Comparison of ENCODE assay signal across 1 cellular context in the genomic region with DNA sequence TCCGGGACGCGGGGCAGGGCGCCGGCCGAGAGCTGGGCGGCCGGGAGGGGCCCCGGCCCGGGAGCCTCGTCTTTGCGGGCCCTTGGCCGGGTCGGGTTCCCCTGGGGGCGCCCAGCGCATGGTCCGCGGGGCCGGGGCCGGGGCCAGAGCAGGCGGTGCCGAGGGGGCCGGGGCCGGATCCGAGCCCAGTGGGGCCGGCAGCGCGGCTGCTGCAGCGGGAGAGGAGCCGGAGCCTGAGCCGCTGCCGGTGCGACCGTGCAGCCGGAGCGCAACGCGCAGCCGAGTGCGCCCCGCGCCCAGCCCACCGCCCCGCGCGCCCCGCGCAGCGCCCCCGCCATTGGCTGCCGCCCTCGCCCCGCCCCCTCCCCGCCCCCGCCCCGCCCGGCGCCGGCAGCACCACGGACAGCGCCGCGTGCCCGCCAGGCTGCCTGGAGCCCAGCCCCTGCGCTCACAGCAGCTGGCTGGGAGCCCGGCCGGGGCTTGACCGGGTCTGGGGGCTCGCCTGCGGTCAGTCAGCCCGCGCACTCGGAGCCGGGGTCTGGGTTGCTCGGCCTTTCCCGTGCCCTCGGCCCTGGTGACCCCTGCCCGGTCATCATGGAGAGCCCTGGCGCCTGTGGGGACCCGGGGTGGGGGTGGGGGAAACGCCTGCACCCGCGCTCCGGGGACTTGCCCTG.
TF ChIP-seq lines count a peak whose summit lies in the region.

A gene (minus strand): TSS at position 287 of the 674 bp plus-strand sequence. CDS start 308 bp downstream, outside the sequence.

TF ChIP-seq in HepG2, 621 proteins besides CTCF, POLR2A, EP300 and RAD21 (continued from another document and continues in another):
- TF ChIP-seq GPN1 (CRISPR knock-in tag; IDR thresholded peaks at IDR 0.05; ENCODE audit: borderline replicate concordance), result peak; percentile 34; the same call in 1 of the 2 replicates
- TF ChIP-seq KLF11 (CRISPR knock-in tag; IDR thresholded peaks at IDR 0.05), result no peak
- TF ChIP-seq, protein P1, sequence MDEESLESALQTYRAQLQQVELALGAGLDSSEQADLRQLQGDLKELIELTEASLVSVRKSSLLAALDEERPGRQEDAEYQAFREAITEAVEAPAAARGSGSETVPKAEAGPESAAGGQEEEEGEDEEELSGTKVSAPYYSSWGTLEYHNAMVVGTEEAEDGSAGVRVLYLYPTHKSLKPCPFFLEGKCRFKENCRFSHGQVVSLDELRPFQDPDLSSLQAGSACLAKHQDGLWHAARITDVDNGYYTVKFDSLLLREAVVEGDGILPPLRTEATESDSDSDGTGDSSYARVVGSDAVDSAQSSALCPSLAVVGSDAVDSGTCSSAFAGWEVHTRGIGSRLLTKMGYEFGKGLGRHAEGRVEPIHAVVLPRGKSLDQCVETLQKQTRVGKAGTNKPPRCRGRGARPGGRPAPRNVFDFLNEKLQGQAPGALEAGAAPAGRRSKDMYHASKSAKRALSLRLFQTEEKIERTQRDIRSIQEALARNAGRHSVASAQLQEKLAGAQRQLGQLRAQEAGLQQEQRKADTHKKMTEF (CRISPR knock-in tag; IDR thresholded peaks at IDR 0.05), result peak; percentile 52; the same call in 1 of the 2 replicates
- TF ChIP-seq ZNF773 (CRISPR knock-in tag; IDR thresholded peaks at IDR 0.05; ENCODE audit: borderline replicate concordance), result peak; percentile 71; the same call in 1 of the 2 replicates
- TF ChIP-seq, protein P2, sequence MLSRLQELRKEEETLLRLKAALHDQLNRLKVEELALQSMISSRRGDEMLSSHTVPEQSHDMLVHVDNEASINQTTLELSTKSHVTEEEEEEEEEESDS (CRISPR knock-in tag; IDR thresholded peaks at IDR 0.05; ENCODE audit: borderline replicate concordance), result no peak
- TF ChIP-seq MED8 (CRISPR knock-in tag; IDR thresholded peaks at IDR 0.05; ENCODE audit: insufficient replicate concordance), result peak; percentile 63
- TF ChIP-seq, protein P3, sequence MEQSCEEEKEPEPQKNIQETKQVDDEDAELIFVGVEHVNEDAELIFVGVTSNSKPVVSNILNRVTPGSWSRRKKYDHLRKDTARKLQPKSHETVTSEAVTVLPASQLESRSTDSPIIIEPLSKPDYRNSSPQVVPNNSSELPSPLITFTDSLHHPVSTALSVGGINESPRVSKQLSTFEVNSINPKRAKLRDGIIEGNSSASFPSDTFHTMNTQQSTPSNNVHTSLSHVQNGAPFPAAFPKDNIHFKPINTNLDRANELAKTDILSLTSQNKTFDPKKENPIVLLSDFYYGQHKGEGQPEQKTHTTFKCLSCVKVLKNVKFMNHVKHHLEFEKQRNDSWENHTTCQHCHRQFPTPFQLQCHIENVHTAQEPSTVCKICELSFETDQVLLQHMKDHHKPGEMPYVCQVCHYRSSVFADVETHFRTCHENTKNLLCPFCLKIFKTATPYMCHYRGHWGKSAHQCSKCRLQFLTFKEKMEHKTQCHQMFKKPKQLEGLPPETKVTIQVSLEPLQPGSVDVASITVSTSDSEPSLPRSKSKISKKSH (CRISPR knock-in tag; IDR thresholded peaks at IDR 0.05; ENCODE audit: borderline replicate concordance), result no peak
- TF ChIP-seq ZBTB20 (CRISPR knock-in tag; IDR thresholded peaks at IDR 0.05; ENCODE audit: borderline replicate concordance, low read depth), result no peak
- TF ChIP-seq, protein P4, sequence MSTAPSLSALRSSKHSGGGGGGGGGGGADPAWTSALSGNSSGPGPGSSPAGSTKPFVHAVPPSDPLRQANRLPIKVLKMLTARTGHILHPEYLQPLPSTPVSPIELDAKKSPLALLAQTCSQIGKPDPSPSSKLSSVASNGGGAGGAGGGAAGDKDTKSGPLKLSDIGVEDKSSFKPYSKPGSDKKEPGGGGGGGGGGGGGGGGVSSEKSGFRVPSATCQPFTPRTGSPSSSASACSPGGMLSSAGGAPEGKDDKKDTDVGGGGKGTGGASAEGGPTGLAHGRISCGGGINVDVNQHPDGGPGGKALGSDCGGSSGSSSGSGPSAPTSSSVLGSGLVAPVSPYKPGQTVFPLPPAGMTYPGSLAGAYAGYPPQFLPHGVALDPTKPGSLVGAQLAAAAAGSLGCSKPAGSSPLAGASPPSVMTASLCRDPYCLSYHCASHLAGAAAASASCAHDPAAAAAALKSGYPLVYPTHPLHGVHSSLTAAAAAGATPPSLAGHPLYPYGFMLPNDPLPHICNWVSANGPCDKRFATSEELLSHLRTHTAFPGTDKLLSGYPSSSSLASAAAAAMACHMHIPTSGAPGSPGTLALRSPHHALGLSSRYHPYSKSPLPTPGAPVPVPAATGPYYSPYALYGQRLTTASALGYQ (CRISPR knock-in tag; IDR thresholded peaks at IDR 0.05), result no peak
- no peak for TF ChIP-seq ZNF83 (CRISPR knock-in tag; IDR thresholded peaks at IDR 0.05; ENCODE audit: borderline replicate concordance)
- peak; percentile 90 for TF ChIP-seq TMF1 (CRISPR knock-in tag; IDR thresholded peaks at IDR 0.05; ENCODE audit: low read depth)
- TF ChIP-seq, protein P5, sequence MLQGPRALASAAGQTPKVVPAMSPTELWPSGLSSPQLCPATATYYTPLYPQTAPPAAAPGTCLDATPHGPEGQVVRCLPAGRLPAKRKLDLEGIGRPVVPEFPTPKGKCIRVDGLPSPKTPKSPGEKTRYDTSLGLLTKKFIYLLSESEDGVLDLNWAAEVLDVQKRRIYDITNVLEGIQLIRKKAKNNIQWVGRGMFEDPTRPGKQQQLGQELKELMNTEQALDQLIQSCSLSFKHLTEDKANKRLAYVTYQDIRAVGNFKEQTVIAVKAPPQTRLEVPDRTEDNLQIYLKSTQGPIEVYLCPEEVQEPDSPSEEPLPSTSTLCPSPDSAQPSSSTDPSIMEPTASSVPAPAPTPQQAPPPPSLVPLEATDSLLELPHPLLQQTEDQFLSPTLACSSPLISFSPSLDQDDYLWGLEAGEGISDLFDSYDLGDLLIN (CRISPR knock-in tag; IDR thresholded peaks at IDR 0.05; ENCODE audit: borderline replicate concordance), result no peak; the same call in 1 of the 2 replicates
- peak; percentile 88 for TF ChIP-seq CAMTA2 (CRISPR knock-in tag; IDR thresholded peaks at IDR 0.05; ENCODE audit: borderline replicate concordance)
- no peak for TF ChIP-seq REPIN1 (CRISPR knock-in tag; IDR thresholded peaks at IDR 0.05; ENCODE audit: borderline replicate concordance, low read depth)
- no peak for TF ChIP-seq MBNL3 (CRISPR knock-in tag; conservative IDR thresholded peaks at IDR 0.05)
- TF ChIP-seq ZNF557 (CRISPR knock-in tag; IDR thresholded peaks at IDR 0.05), result peak; percentile 66; the same call in 1 of the 2 replicates
- TF ChIP-seq, protein P6, sequence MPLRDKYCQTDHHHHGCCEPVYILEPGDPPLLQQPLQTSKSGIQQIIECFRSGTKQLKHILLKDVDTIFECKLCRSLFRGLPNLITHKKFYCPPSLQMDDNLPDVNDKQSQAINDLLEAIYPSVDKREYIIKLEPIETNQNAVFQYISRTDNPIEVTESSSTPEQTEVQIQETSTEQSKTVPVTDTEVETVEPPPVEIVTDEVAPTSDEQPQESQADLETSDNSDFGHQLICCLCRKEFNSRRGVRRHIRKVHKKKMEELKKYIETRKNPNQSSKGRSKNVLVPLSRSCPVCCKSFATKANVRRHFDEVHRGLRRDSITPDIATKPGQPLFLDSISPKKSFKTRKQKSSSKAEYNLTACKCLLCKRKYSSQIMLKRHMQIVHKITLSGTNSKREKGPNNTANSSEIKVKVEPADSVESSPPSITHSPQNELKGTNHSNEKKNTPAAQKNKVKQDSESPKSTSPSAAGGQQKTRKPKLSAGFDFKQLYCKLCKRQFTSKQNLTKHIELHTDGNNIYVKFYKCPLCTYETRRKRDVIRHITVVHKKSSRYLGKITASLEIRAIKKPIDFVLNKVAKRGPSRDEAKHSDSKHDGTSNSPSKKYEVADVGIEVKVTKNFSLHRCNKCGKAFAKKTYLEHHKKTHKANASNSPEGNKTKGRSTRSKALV (CRISPR knock-in tag; IDR thresholded peaks at IDR 0.05), result peak; percentile 76
- TF ChIP-seq PAF1 (CRISPR knock-in tag; IDR thresholded peaks at IDR 0.05), result no peak
- TF ChIP-seq CBX1 (IDR thresholded peaks at IDR 0.05; ENCODE audit: low read depth), result no peak
- TF ChIP-seq, protein P7, sequence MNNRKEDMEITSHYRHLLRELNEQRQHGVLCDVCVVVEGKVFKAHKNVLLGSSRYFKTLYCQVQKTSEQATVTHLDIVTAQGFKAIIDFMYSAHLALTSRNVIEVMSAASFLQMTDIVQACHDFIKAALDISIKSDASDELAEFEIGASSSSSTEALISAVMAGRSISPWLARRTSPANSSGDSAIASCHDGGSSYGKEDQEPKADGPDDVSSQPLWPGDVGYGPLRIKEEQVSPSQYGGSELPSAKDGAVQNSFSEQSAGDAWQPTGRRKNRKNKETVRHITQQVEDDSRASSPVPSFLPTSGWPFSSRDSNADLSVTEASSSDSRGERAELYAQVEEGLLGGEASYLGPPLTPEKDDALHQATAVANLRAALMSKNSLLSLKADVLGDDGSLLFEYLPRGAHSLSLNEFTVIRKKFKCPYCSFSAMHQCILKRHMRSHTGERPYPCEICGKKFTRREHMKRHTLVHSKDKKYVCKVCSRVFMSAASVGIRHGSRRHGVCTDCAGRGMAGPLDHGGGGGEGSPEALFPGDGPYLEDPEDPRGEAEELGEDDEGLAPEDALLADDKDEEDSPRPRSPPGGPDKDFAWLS (CRISPR knock-in tag; IDR thresholded peaks at IDR 0.05; ENCODE audit: borderline replicate concordance), result no peak
- no peak for TF ChIP-seq PHF5A (CRISPR knock-in tag; IDR thresholded peaks at IDR 0.05; ENCODE audit: low read depth, unreplicated experiment)
- TF ChIP-seq, protein P8, sequence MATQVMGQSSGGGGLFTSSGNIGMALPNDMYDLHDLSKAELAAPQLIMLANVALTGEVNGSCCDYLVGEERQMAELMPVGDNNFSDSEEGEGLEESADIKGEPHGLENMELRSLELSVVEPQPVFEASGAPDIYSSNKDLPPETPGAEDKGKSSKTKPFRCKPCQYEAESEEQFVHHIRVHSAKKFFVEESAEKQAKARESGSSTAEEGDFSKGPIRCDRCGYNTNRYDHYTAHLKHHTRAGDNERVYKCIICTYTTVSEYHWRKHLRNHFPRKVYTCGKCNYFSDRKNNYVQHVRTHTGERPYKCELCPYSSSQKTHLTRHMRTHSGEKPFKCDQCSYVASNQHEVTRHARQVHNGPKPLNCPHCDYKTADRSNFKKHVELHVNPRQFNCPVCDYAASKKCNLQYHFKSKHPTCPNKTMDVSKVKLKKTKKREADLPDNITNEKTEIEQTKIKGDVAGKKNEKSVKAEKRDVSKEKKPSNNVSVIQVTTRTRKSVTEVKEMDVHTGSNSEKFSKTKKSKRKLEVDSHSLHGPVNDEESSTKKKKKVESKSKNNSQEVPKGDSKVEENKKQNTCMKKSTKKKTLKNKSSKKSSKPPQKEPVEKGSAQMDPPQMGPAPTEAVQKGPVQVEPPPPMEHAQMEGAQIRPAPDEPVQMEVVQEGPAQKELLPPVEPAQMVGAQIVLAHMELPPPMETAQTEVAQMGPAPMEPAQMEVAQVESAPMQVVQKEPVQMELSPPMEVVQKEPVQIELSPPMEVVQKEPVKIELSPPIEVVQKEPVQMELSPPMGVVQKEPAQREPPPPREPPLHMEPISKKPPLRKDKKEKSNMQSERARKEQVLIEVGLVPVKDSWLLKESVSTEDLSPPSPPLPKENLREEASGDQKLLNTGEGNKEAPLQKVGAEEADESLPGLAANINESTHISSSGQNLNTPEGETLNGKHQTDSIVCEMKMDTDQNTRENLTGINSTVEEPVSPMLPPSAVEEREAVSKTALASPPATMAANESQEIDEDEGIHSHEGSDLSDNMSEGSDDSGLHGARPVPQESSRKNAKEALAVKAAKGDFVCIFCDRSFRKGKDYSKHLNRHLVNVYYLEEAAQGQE (IDR thresholded peaks at IDR 0.05; ENCODE audit: borderline replicate concordance in 1 of 2, low read depth in 1 of 2, low read length in 2 of 2), result peak; percentile 81 to 93
- no peak for TF ChIP-seq YY1 (IDR thresholded peaks at IDR 0.05; ENCODE audit: insufficient read depth, insufficient replicate concordance, low read depth, low read length)
- TF ChIP-seq, protein P9, sequence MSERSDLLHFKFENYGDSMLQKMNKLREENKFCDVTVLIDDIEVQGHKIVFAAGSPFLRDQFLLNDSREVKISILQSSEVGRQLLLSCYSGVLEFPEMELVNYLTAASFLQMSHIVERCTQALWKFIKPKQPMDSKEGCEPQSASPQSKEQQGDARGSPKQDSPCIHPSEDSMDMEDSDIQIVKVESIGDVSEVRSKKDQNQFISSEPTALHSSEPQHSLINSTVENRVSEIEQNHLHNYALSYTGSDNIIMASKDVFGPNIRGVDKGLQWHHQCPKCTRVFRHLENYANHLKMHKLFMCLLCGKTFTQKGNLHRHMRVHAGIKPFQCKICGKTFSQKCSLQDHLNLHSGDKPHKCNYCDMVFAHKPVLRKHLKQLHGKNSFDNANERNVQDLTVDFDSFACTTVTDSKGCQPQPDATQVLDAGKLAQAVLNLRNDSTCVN (CRISPR knock-in tag; IDR thresholded peaks at IDR 0.05; ENCODE audit: borderline replicate concordance), result peak; percentile 88
- TF ChIP-seq MIER3 (CRISPR knock-in tag; IDR thresholded peaks at IDR 0.05; ENCODE audit: borderline replicate concordance), result 0 out of 2 replicates have a peak, but pooled peaks have one; percentile 43
- TF ChIP-seq MTF1 (CRISPR knock-in tag; IDR thresholded peaks at IDR 0.05), result no peak
- TF ChIP-seq, protein P10, sequence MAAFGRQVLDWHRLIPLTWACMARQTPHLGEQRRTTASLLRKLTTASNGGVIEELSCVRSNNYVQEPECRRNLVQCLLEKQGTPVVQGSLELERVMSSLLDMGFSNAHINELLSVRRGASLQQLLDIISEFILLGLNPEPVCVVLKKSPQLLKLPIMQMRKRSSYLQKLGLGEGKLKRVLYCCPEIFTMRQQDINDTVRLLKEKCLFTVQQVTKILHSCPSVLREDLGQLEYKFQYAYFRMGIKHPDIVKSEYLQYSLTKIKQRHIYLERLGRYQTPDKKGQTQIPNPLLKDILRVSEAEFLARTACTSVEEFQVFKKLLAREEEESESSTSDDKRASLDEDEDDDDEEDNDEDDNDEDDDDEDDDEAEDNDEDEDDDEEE (CRISPR knock-in tag; IDR thresholded peaks at IDR 0.05), result peak; percentile 16; the same call in 1 of the 2 replicates
- TF ChIP-seq ZNF530 (CRISPR knock-in tag; IDR thresholded peaks at IDR 0.05; ENCODE audit: low read depth), result no peak
- TF ChIP-seq NCOA1 (CRISPR knock-in tag; IDR thresholded peaks at IDR 0.05), result no peak
- 0 out of 2 replicates have a peak, but pooled peaks have one; percentile 66 for TF ChIP-seq ZNF768 (CRISPR knock-in tag; IDR thresholded peaks at IDR 0.05)
- no peak for TF ChIP-seq ZNF432 (CRISPR knock-in tag; IDR thresholded peaks at IDR 0.05; ENCODE audit: borderline replicate concordance)
- TF ChIP-seq ZFX (CRISPR knock-in tag; IDR thresholded peaks at IDR 0.05; ENCODE audit: low read depth), result no peak
- TF ChIP-seq, protein P11, sequence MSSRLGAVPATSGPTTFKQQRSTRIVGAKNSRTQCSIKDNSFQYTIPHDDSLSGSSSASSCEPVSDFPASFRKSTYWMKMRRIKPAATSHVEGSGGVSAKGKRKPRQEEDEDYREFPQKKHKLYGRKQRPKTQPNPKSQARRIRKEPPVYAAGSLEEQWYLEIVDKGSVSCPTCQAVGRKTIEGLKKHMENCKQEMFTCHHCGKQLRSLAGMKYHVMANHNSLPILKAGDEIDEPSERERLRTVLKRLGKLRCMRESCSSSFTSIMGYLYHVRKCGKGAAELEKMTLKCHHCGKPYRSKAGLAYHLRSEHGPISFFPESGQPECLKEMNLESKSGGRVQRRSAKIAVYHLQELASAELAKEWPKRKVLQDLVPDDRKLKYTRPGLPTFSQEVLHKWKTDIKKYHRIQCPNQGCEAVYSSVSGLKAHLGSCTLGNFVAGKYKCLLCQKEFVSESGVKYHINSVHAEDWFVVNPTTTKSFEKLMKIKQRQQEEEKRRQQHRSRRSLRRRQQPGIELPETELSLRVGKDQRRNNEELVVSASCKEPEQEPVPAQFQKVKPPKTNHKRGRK (CRISPR knock-in tag; IDR thresholded peaks at IDR 0.05), result no peak
- TF ChIP-seq ZNF263 (CRISPR knock-in tag; IDR thresholded peaks at IDR 0.05), result peak; percentile 31; the same call in 1 of the 2 replicates
- no peak for TF ChIP-seq ZNF878 (CRISPR knock-in tag; IDR thresholded peaks at IDR 0.05)
